8 cellular contexts compared by ENCODE assay signal in the genomic region with DNA sequence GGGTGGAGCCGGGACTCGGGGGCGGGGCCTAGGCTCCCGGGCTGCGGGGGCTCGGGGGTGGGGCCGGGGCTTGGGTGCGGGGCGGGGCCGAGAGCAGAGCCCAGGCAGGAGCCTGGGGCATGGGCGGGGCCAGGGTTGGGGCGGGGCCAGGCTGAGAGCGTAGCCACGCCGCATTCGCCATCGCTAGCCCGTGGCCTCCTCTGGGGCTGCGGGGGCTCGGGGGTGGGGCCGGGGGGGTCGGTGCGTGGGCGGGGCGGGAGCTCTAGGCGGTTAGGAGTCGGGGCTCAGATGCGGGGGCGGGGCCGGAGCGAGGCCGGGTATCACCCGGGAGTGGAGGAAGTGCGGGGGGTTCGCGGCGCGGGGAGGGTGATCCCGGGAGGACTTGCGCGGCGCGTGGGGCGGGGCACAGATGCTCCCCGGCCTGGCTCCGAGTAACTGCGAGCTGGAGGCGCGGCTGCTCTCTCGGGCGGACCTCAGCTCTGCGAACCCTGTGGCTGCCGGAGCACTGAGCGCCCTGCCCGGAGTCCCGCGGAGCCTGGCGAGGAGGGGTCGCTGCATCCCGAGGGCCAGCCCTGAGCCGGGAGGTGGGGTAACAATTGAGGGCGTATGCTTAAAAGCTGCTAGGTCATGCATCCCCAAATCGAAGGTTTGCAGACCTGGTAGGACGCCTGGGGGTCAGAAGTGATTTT. TPM values are rescaled to one million over a fixed set of nuclear protein-coding genes. Genes with fewer than 3 reads are reported as not detected.
A peak's percentile ranks its signal among the peaks of the same experiment; 100 is the strongest.
DNase-seq lines count a peak whose midpoint lies in the region; ATAC-seq, FAIRE-seq and TF ChIP-seq lines count a peak whose summit lies in the region.

No MANE protein-coding gene starts in this region.

- no peak for TF ChIP-seq CTCF in D721Med (IDR thresholded peaks at IDR 0.05; ENCODE audit: insufficient read depth, missing control alignments)
- TF ChIP-seq CTCF in OCI-LY3 (IDR thresholded peaks at IDR 0.05; ENCODE audit: low read depth, low read length) = no peak
- no peak for TF ChIP-seq CTCF in epithelial cell of esophagus (IDR thresholded peaks at IDR 0.05; ENCODE audit: insufficient read depth, low read depth, low read length, missing control alignments)

- no peak for FAIRE-seq in D721Med (lab: Jason Lieb, UNC)

- no peak overlapping the region; the same call in 1 of the 2 replicates for H3K27ac ChIP-seq in OCI-LY3 (ENCODE audit: low read length)

- H3K4me2 ChIP-seq in OCI-LY3 (ENCODE audit: low read length) = peak overlapping the region; percentile 67

- ATAC-seq in GM21526 (IDR thresholded peaks at IDR 0.05; ENCODE audit: low FRiP score, unreplicated experiment) = peak; percentile 63

- no peaks in the 10 kb centered on the region for H3K9me3 ChIP-seq in OCI-LY3 (ENCODE audit: insufficient read depth, low read length)
- no peaks in the 10 kb centered on the region for H3K9me3 ChIP-seq in mononuclear cell (ENCODE audit: low read depth, low read length)

- H2AFZ ChIP-seq in OCI-LY3 (ENCODE audit: low read depth, low read length) = peak overlapping the region; percentile 51; the same call in 1 of the 2 replicates

- peaks cover 10% of the 10 kb centered on the region for H3K4me1 ChIP-seq in OCI-LY3 (ENCODE audit: low read length)
- H3K4me1 ChIP-seq in mononuclear cell (ENCODE audit: insufficient read depth, low read length) = peaks cover 19% of the 10 kb centered on the region

- H3K79me2 ChIP-seq in OCI-LY3 (ENCODE audit: low read length) = no peaks in the 10 kb centered on the region

- peaks cover 13% of the 10 kb centered on the region for H3K36me3 ChIP-seq in OCI-LY3 (replicated peaks; ENCODE audit: low read depth, low read length)

- H3K27me3 ChIP-seq in OCI-LY3 (ENCODE audit: low read depth, low read length) = no peaks in the 10 kb centered on the region
- no peaks in the 10 kb centered on the region for H3K27me3 ChIP-seq in mononuclear cell (ENCODE audit: insufficient read depth, low read length)

- no peaks in the 10 kb centered on the region for H4K20me1 ChIP-seq in OCI-LY3 (ENCODE audit: insufficient read depth, low read length)

- H3K4me3 ChIP-seq in OCI-LY3 (ENCODE audit: low read length) (peak overlapping the region; percentile 85), epithelial cell of esophagus (ENCODE audit: low read length) (peak overlapping the region; percentile 63), mononuclear cell (ENCODE audit: low read length) (peak overlapping the region; percentile 65)

- DNase-seq in D721Med (ENCODE audit: insufficient read length, low spot score) = peak; percentile 83
- DNase-seq in HuH-7.5 (ENCODE audit: low spot score) = peak; percentile 66
- peak; percentile 94 for DNase-seq in activated T-cell treated with anti-CD3 and anti-CD28 coated beads for 4 hours
- peak; percentile 85 for DNase-seq in epithelial cell of esophagus (ENCODE audit: low read depth)
- peak; percentile 90 to 95 for DNase-seq in stimulated activated CD8-positive, alpha-beta memory T cell treated with anti-CD3 and anti-CD28 coated beads, Interleukin-2, amount 100 ng/mL, for 1 hour (ENCODE audit: low read depth in 2 of 2)

- H3K9ac ChIP-seq in OCI-LY3 (ENCODE audit: low read length) = peak overlapping the region; percentile 63

RNA-seq across cellular contexts. Expression of a gene that starts 0.4 kb away (rescaled TPM):
- 14.0 TPM for total RNA-seq in mononuclear cell

RNA-seq across cellular contexts. Expression of a gene that starts 56.9 kb away (rescaled TPM):
- total RNA-seq in mononuclear cell = not detected
